In the genomic region with DNA sequence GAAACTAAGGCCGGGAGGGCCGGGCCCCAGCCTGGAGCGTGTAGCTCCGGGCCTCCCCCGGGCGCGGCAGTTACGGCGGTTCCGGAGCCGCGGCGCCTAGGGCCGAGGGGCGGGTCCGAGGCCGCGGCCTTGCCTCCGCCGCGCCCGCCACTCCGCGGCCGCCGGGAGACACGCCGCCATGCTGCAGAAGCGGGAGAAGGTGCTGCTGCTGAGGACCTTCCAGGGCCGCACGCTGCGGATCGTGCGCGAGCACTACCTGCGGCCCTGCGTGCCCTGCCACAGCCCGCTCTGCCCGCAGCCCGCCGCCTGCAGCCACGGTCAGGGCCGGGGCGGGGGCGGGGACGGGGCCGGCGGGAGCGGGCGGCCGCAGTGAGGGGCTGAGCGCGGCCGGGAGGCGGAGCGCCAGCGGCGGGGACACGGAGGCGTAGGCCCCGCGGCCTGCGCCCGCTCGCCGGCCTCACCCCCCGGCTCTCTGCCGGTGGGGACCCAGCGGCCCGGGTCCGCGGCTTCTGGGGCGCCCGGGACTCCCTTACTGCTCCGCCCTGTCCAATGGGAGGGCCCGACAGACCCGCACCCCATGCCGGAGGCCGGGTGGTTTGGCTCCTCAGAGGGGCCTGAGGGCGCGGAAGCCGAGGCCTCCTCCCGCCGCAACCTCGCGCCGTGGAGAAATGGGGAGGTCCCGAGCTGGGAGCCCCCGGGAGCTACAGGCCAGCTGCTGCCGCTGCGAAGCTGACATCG, we compare ENCODE assay signal across 7 cellular contexts. TPM values are rescaled to one million over a fixed set of nuclear protein-coding genes. Genes with fewer than 3 reads are reported as not detected.
DNase-seq lines count a peak whose midpoint lies in the region; ATAC-seq, FAIRE-seq and TF ChIP-seq lines count a peak whose summit lies in the region.

TSS of gene DIS3L (plus strand) at position 150 of the 738 bp plus-strand sequence. CDS start at position 179, 29 bp downstream.

- H3K4me3 ChIP-seq in colonic mucosa (peak within 1 kb of the TSS; percentile 65), left lung (peak within 1 kb of the TSS; percentile 60 to 69)

- H3K4me1 ChIP-seq in colonic mucosa (peaks cover 4% of the 10 kb centered on the region), left lung (peaks cover 6 to 38% of the 10 kb centered on the region in 2 donors)

- peaks cover 2% of the 10 kb centered on the region for H3K36me3 Mint-ChIP-seq in activated CD4-positive, alpha-beta T cell treated with anti-CD3 and anti-CD28 coated beads for 36 hours (ENCODE audit: low read depth)

- ATAC-seq in HG02678 (IDR thresholded peaks at IDR 0.05; ENCODE audit: unreplicated experiment) (peak; percentile 65), left lung (peak; percentile 91)
- ATAC-seq in activated CD4-positive, alpha-beta T cell treated with anti-CD3 and anti-CD28 coated beads for 36 hours = peak; percentile 80

- H3K4me1 Mint-ChIP-seq in activated CD4-positive, alpha-beta T cell treated with anti-CD3 and anti-CD28 coated beads for 36 hours = peaks cover 49% of the 10 kb centered on the region

- H3K27me3 ChIP-seq in colonic mucosa (no peaks in the 10 kb centered on the region), left lung (no peaks in the 10 kb centered on the region)

- DNase-seq in GM18507 (ENCODE audit: extremely low spot score, insufficient read length, low read depth) (peak; percentile 64), NCI-H1930 (lab: John Stamatoyannopoulos, UW) (peak; percentile 9 to 22), colonic mucosa (peak; percentile 63), left lung (peak; percentile 58 to 93)
- DNase-seq in activated CD4-positive, alpha-beta T cell treated with anti-CD3 and anti-CD28 coated beads for 36 hours = peak; percentile 75
- peak; percentile 67 for DNase-seq in stimulated activated CD4-positive, alpha-beta T cell treated with anti-CD3 and anti-CD28 coated beads, Interleukin-4, amount 100 ng/mL, for 1 hour

- FAIRE-seq in GM18507 (lab: Jason Lieb, UNC) = no peak

- peak within 1 kb of the TSS; percentile 86 for H3K4me3 Mint-ChIP-seq in activated CD4-positive, alpha-beta T cell treated with anti-CD3 and anti-CD28 coated beads for 36 hours

- POLR2A ChIA-PET in activated CD4-positive, alpha-beta T cell treated with anti-CD3 and anti-CD28 coated beads for 36 hours (lab: Charles Lee) = no interaction called here

- CTCF ChIA-PET in activated CD4-positive, alpha-beta T cell treated with anti-CD3 and anti-CD28 coated beads for 36 hours (lab: Charles Lee) = interaction anchor here (0.6 to 0.9 kb wide), 3 partner anchors 8 to 550 kb away, joined by 3 to 4 read pairs (median 3); no protein-coding TSS in a partner anchor

- intact Hi-C loops in activated CD4-positive, alpha-beta T cell treated with anti-CD3 and anti-CD28 coated beads for 36 hours (cut with DNase I, micrococcal nuclease) = loop anchor here (1.0 to 10.0 kb wide), 13 partner anchors 41 to 776 kb away; partner anchors contain the start of genes INTS14 (in 2 of the 2), RPL4 (in 2 of the 2), SNAPC5 (in 2 of the 2) and TIPIN (in 2 of the 2)
- intact Hi-C loops in colonic mucosa (cut with DNase I) (no loop called here), left lung (cut with DNase I) (no loop called here)

- H3K27me3 Mint-ChIP-seq in activated CD4-positive, alpha-beta T cell treated with anti-CD3 and anti-CD28 coated beads for 36 hours = no peaks in the 10 kb centered on the region

- H3K36me3 ChIP-seq in colonic mucosa = no peaks in the 10 kb centered on the region
- peaks cover 0 to under 1% of the 10 kb centered on the region in 2 donors for H3K36me3 ChIP-seq in left lung

- TF ChIP-seq CTCF in colonic mucosa (IDR thresholded peaks at IDR 0.05) (no peak), left lung (IDR thresholded peaks at IDR 0.05) (no peak)

- peak within 1 kb of the TSS; percentile 79 to 87 for H3K9ac ChIP-seq in colonic mucosa (ENCODE audit: low read depth in 2 of 2, low read length in 2 of 2)

- H3K9me3 ChIP-seq in colonic mucosa = no peaks in the 10 kb centered on the region
- H3K9me3 ChIP-seq in left lung = no peaks in the 10 kb centered on the region

- H3K27ac ChIP-seq in colonic mucosa (peak within 1 kb of the TSS; percentile 91), left lung (peak within 1 kb of the TSS; percentile 91 to 92)

- peak within 1 kb of the TSS; percentile 90 for H3K27ac Mint-ChIP-seq in activated CD4-positive, alpha-beta T cell treated with anti-CD3 and anti-CD28 coated beads for 36 hours

- H3K9me3 Mint-ChIP-seq in activated CD4-positive, alpha-beta T cell treated with anti-CD3 and anti-CD28 coated beads for 36 hours (ENCODE audit: low read depth) = no peaks in the 10 kb centered on the region

RNA-seq across cellular contexts. Expression of gene DIS3L, which starts in this region (rescaled TPM):
- 10 to 100 TPM; 24.6 to 25.9 TPM for total RNA-seq in activated CD4-positive, alpha-beta T cell treated with anti-CD3 and anti-CD28 coated beads for 36 hours
- total RNA-seq in colonic mucosa (10 to 100 TPM; 17.2 to 19.9 TPM), left lung (10 to 100 TPM; 23.8 to 26.9 TPM)

Comparison
In these comparisons a context has a peak if more than half of its experiments do, and no peak if none do; other contexts are left out.
1. Peak in every context shown above with its lines: DNase-seq, ATAC-seq, H3K4me3 ChIP-seq and H3K27ac ChIP-seq.
2. DNase-seq: peak in every context shown above with its lines; median percentile 76 in left lung; 75 in activated CD4-positive, alpha-beta T cell treated with anti-CD3 and anti-CD28 coated beads for 36 hours; 67 in stimulated activated CD4-positive, alpha-beta T cell treated with anti-CD3 and anti-CD28 coated beads, Interleukin-4, amount 100 ng/mL, for 1 hour; 64 in GM18507; 63 in colonic mucosa; 16 in NCI-H1930.
3. intact Hi-C loops: an anchor here in activated CD4-positive, alpha-beta T cell treated with anti-CD3 and anti-CD28 coated beads for 36 hours (1.0 to 10.0 kb wide); none called in colonic mucosa and left lung.